ENCODE assay signal across 1 cellular context in the genomic region with DNA sequence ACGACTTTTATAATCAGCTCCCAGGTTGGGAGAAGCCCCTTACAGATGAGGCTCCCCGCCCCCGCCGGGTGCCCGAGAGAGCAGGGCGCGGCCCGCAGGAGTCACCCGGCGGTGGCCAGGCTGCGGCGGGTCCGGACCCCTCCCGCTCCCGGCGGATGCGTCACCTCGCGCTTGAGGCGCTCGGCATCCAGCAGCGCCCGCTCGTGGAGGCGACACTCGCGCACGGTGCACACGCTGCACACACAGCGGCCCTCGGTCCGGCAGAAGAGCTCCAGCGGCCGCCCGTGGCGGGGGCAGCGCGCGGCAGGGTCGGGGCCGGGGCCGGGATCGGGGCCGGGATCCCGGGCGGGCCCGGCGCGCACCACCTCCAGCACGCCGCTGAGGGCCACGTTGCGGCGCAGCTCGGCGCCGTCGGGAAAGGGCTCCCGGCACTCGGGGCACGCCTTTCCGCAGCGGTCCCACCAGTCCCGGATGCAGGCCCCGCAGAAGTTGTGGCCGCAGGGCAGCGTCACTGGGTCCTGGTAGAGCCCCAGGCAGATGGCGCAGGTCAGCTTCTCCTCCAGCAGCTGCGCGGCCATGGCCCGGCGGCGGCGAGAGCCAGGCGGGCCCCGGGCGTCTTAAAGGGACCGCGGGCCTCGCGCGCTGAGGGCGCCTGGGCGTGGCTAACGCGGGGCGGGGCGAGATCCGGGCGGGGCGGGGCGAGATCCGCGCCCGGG.
A peak's percentile ranks its signal among the peaks of the same experiment; 100 is the strongest.
TF ChIP-seq lines count a peak whose summit lies in the region.

A gene with protein sequence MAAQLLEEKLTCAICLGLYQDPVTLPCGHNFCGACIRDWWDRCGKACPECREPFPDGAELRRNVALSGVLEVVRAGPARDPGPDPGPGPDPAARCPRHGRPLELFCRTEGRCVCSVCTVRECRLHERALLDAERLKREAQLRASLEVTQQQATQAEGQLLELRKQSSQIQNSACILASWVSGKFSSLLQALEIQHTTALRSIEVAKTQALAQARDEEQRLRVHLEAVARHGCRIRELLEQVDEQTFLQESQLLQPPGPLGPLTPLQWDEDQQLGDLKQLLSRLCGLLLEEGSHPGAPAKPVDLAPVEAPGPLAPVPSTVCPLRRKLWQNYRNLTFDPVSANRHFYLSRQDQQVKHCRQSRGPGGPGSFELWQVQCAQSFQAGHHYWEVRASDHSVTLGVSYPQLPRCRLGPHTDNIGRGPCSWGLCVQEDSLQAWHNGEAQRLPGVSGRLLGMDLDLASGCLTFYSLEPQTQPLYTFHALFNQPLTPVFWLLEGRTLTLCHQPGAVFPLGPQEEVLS (minus strand): TSS at position 592 of the 716 bp plus-strand sequence. CDS start 14 bp downstream, at position 578.

TF ChIP-seq in H1, 55 proteins besides CTCF, POLR2A, EP300 and RAD21 (continued from another document):
- TF ChIP-seq, protein P1, sequence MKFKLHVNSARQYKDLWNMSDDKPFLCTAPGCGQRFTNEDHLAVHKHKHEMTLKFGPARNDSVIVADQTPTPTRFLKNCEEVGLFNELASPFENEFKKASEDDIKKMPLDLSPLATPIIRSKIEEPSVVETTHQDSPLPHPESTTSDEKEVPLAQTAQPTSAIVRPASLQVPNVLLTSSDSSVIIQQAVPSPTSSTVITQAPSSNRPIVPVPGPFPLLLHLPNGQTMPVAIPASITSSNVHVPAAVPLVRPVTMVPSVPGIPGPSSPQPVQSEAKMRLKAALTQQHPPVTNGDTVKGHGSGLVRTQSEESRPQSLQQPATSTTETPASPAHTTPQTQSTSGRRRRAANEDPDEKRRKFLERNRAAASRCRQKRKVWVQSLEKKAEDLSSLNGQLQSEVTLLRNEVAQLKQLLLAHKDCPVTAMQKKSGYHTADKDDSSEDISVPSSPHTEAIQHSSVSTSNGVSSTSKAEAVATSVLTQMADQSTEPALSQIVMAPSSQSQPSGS (IDR thresholded peaks at IDR 0.05; ENCODE audit: low read length), result no peak
- no peak for TF ChIP-seq CTBP2 (IDR thresholded peaks at IDR 0.05; ENCODE audit: borderline replicate concordance, insufficient read depth, insufficient read length, low read length)
- TF ChIP-seq, protein P2, sequence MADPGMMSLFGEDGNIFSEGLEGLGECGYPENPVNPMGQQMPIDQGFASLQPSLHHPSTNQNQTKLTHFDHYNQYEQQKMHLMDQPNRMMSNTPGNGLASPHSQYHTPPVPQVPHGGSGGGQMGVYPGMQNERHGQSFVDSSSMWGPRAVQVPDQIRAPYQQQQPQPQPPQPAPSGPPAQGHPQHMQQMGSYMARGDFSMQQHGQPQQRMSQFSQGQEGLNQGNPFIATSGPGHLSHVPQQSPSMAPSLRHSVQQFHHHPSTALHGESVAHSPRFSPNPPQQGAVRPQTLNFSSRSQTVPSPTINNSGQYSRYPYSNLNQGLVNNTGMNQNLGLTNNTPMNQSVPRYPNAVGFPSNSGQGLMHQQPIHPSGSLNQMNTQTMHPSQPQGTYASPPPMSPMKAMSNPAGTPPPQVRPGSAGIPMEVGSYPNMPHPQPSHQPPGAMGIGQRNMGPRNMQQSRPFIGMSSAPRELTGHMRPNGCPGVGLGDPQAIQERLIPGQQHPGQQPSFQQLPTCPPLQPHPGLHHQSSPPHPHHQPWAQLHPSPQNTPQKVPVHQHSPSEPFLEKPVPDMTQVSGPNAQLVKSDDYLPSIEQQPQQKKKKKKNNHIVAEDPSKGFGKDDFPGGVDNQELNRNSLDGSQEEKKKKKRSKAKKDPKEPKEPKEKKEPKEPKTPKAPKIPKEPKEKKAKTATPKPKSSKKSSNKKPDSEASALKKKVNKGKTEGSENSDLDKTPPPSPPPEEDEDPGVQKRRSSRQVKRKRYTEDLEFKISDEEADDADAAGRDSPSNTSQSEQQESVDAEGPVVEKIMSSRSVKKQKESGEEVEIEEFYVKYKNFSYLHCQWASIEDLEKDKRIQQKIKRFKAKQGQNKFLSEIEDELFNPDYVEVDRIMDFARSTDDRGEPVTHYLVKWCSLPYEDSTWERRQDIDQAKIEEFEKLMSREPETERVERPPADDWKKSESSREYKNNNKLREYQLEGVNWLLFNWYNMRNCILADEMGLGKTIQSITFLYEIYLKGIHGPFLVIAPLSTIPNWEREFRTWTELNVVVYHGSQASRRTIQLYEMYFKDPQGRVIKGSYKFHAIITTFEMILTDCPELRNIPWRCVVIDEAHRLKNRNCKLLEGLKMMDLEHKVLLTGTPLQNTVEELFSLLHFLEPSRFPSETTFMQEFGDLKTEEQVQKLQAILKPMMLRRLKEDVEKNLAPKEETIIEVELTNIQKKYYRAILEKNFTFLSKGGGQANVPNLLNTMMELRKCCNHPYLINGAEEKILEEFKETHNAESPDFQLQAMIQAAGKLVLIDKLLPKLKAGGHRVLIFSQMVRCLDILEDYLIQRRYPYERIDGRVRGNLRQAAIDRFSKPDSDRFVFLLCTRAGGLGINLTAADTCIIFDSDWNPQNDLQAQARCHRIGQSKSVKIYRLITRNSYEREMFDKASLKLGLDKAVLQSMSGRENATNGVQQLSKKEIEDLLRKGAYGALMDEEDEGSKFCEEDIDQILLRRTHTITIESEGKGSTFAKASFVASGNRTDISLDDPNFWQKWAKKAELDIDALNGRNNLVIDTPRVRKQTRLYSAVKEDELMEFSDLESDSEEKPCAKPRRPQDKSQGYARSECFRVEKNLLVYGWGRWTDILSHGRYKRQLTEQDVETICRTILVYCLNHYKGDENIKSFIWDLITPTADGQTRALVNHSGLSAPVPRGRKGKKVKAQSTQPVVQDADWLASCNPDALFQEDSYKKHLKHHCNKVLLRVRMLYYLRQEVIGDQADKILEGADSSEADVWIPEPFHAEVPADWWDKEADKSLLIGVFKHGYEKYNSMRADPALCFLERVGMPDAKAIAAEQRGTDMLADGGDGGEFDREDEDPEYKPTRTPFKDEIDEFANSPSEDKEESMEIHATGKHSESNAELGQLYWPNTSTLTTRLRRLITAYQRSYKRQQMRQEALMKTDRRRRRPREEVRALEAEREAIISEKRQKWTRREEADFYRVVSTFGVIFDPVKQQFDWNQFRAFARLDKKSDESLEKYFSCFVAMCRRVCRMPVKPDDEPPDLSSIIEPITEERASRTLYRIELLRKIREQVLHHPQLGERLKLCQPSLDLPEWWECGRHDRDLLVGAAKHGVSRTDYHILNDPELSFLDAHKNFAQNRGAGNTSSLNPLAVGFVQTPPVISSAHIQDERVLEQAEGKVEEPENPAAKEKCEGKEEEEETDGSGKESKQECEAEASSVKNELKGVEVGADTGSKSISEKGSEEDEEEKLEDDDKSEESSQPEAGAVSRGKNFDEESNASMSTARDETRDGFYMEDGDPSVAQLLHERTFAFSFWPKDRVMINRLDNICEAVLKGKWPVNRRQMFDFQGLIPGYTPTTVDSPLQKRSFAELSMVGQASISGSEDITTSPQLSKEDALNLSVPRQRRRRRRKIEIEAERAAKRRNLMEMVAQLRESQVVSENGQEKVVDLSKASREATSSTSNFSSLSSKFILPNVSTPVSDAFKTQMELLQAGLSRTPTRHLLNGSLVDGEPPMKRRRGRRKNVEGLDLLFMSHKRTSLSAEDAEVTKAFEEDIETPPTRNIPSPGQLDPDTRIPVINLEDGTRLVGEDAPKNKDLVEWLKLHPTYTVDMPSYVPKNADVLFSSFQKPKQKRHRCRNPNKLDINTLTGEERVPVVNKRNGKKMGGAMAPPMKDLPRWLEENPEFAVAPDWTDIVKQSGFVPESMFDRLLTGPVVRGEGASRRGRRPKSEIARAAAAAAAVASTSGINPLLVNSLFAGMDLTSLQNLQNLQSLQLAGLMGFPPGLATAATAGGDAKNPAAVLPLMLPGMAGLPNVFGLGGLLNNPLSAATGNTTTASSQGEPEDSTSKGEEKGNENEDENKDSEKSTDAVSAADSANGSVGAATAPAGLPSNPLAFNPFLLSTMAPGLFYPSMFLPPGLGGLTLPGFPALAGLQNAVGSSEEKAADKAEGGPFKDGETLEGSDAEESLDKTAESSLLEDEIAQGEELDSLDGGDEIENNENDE (IDR thresholded peaks at IDR 0.05; ENCODE audit: insufficient replicate concordance, low read length), result no peak
- no peak for TF ChIP-seq BACH1 (IDR thresholded peaks at IDR 0.05; ENCODE audit: low read length)
- TF ChIP-seq SIRT6 (IDR thresholded peaks at IDR 0.05; ENCODE audit: low read length), result no peak
- TF ChIP-seq BRCA1 (IDR thresholded peaks at IDR 0.05; ENCODE audit: low read depth, low read length), result no peak
- TF ChIP-seq POLR2AphosphoS5 (IDR thresholded peaks at IDR 0.05; ENCODE audit: low read depth, low read length), result peak; percentile 59; the same call in 1 of the 2 replicates
- TF ChIP-seq, protein P3, sequence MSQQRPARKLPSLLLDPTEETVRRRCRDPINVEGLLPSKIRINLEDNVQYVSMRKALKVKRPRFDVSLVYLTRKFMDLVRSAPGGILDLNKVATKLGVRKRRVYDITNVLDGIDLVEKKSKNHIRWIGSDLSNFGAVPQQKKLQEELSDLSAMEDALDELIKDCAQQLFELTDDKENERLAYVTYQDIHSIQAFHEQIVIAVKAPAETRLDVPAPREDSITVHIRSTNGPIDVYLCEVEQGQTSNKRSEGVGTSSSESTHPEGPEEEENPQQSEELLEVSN (IDR thresholded peaks at IDR 0.05), result no peak
- TF ChIP-seq KDM4A (IDR thresholded peaks at IDR 0.05; ENCODE audit: low read depth, low read length, severe bottlenecking), result peak; percentile 87
- TF ChIP-seq BCL11A (IDR thresholded peaks at IDR 0.05; ENCODE audit: low read depth in 2 of 2, low read length in 2 of 2), result no peak
- TF ChIP-seq, protein P4, sequence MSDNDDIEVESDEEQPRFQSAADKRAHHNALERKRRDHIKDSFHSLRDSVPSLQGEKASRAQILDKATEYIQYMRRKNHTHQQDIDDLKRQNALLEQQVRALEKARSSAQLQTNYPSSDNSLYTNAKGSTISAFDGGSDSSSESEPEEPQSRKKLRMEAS (IDR thresholded peaks at IDR 0.05), result peak; percentile 75
- TF ChIP-seq TCF12 (IDR thresholded peaks at IDR 0.05; ENCODE audit: low read depth, low read length), result no peak
- peak; percentile 53; the same call in 1 of the 2 replicates for TF ChIP-seq YY1 (IDR thresholded peaks at IDR 0.05; ENCODE audit: low read depth, low read length)
- TF ChIP-seq PHF8 (conservative IDR thresholded peaks at IDR 0.05; ENCODE audit: low read depth, low read length), result peak; percentile 90
- TF ChIP-seq CEBPB (IDR thresholded peaks at IDR 0.05; ENCODE audit: low read depth, low read length), result no peak
- TF ChIP-seq NRF1 (IDR thresholded peaks at IDR 0.05; ENCODE audit: low read depth, low read length), result no peak
- TF ChIP-seq SP4 (IDR thresholded peaks at IDR 0.05; ENCODE audit: low read length), result no peak
- no peak for TF ChIP-seq POU5F1 (IDR thresholded peaks at IDR 0.05; ENCODE audit: low read depth, low read length)
- no peak for TF ChIP-seq EZH2 (IDR thresholded peaks at IDR 0.05; ENCODE audit: low read depth, low read length, severe bottlenecking)
- TF ChIP-seq, protein P5, sequence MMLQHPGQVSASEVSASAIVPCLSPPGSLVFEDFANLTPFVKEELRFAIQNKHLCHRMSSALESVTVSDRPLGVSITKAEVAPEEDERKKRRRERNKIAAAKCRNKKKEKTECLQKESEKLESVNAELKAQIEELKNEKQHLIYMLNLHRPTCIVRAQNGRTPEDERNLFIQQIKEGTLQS (IDR thresholded peaks at IDR 0.05; ENCODE audit: insufficient read depth, low read depth, low read length), result no peak
- TF ChIP-seq NANOG (IDR thresholded peaks at IDR 0.05; ENCODE audit: insufficient read depth, low read depth, low read length, poor library complexity, severe bottlenecking), result no peak
- TF ChIP-seq KDM5A (IDR thresholded peaks at IDR 0.05; ENCODE audit: low read length), result no peak
- TF ChIP-seq TBP (IDR thresholded peaks at IDR 0.05; ENCODE audit: low read depth, low read length), result peak; percentile 45; the same call in 1 of the 2 replicates
- no peak for TF ChIP-seq SIN3A (conservative IDR thresholded peaks at IDR 0.05 in 1 of 2, IDR thresholded peaks at IDR 0.05 in 1 of 2; ENCODE audit: low read depth in 1 of 2, low read length in 2 of 2)
- TF ChIP-seq TAF1 (IDR thresholded peaks at IDR 0.05; ENCODE audit: low read depth, low read length), result peak; percentile 56; the same call in 1 of the 2 replicates
- no peak for TF ChIP-seq SIX5 (IDR thresholded peaks at IDR 0.05; ENCODE audit: low read depth, low read length)
- TF ChIP-seq RXRA (IDR thresholded peaks at IDR 0.05; ENCODE audit: insufficient read depth, low read depth, low read length), result no peak
- no peak for TF ChIP-seq SP2 (IDR thresholded peaks at IDR 0.05; ENCODE audit: low read length)
